In genomic region chr13:29648760-29649159, GRCh38 we compare ENCODE assay signal across 24 cellular contexts. TPM values are rescaled to one million over a fixed set of nuclear protein-coding genes. Genes with fewer than 3 reads are reported as not detected.
A peak's percentile ranks its signal among the peaks of the same experiment; 100 is the strongest.
DNase-seq lines count a peak whose midpoint lies in the region; ATAC-seq and TF ChIP-seq lines count a peak whose summit lies in the region.
"Had no signal": no experiment of that assay in that cellular context is flagged by ENCODE, and none has a peak within 500 bp of the region (broad histone marks: within the 10 kb centered on the region; RNA-seq: fewer than 3 reads in every experiment).

No MANE protein-coding gene starts in this region.

- POLR2A ChIA-PET in HEK293T (lab: Yijun Ruan, JAX), result no interaction called here

- peak overlapping the region; percentile 74 for H3K27ac Mint-ChIP-seq in activated CD8-positive, alpha-beta memory T cell treated with anti-CD3 and anti-CD28 coated beads, Interleukin-2, amount 10 ng/mL, durations not matched to agents 7 days and 5 days
- peak overlapping the region in 1 of 3 donors; percentile 59 for H3K27ac Mint-ChIP-seq in IgD-negative memory B cell
- H3K27ac Mint-ChIP-seq in activated T-helper 2 cell treated with anti-CD3 and anti-CD28 coated beads, Interferon-gamma antibody, Interleukin-2, Interleukin-4, amounts not matched to agents 10 μg/mL and 5 μg/mL and 100 μg/mL, durations not matched to agents 14 hours and 24 hours and 36 hours, result no peak overlapping the region
- peak overlapping the region; percentile 8 to 79 for H3K27ac Mint-ChIP-seq in natural killer cell treated with Interleukin-12 subunit alpha and Interleukin-12 subunit beta and Interleukin-15 and Interleukin-18, amount 100 ng/mL, for 72 hours
- H3K27ac Mint-ChIP-seq: B cell; dendritic cell treated with granulocyte-macrophage colony-stimulating factor and Interleukin-4, amounts not matched to agents 40 ng/mL and 50 ng/mL, for 4 days had no signal

- H3K36me3 Mint-ChIP-seq in activated CD8-positive, alpha-beta memory T cell treated with anti-CD3 and anti-CD28 coated beads, Interleukin-2, amount 10 ng/mL, durations not matched to agents 7 days and 5 days, result peaks cover 5% of the 10 kb centered on the region
- H3K36me3 Mint-ChIP-seq in IgD-negative memory B cell, result no peaks in the 10 kb centered on the region
- no peaks in the 10 kb centered on the region for H3K36me3 Mint-ChIP-seq in activated T-helper 2 cell treated with anti-CD3 and anti-CD28 coated beads, Interferon-gamma antibody, Interleukin-2, Interleukin-4, amounts not matched to agents 10 μg/mL and 5 μg/mL and 100 μg/mL, durations not matched to agents 14 hours and 24 hours and 36 hours (ENCODE audit: low read depth)
- H3K36me3 Mint-ChIP-seq in natural killer cell treated with Interleukin-12 subunit alpha and Interleukin-12 subunit beta and Interleukin-15 and Interleukin-18, amount 100 ng/mL, for 72 hours, result no peaks in the 10 kb centered on the region

- ATAC-seq in activated CD8-positive, alpha-beta memory T cell treated with anti-CD3 and anti-CD28 coated beads, Interleukin-2, amount 10 ng/mL, durations not matched to agents 7 days and 5 days, result no peak
- ATAC-seq in natural killer cell treated with Interleukin-12 subunit alpha and Interleukin-12 subunit beta and Interleukin-15 and Interleukin-18, amount 100 ng/mL, for 72 hours, result no peak
- ATAC-seq in HG02642 (IDR thresholded peaks at IDR 0.05; ENCODE audit: poor library complexity, unreplicated experiment), result no peak
- ATAC-seq: K562 had no signal

- peaks cover 10% of the 10 kb centered on the region for H3K4me1 Mint-ChIP-seq in activated CD8-positive, alpha-beta memory T cell treated with anti-CD3 and anti-CD28 coated beads, Interleukin-2, amount 10 ng/mL, durations not matched to agents 7 days and 5 days
- peaks cover 4 to 7% (median 6%) of the 10 kb centered on the region in 3 donors for H3K4me1 Mint-ChIP-seq in IgD-negative memory B cell
- peaks cover 9% of the 10 kb centered on the region for H3K4me1 Mint-ChIP-seq in activated T-helper 2 cell treated with anti-CD3 and anti-CD28 coated beads, Interferon-gamma antibody, Interleukin-2, Interleukin-4, amounts not matched to agents 10 μg/mL and 5 μg/mL and 100 μg/mL, durations not matched to agents 14 hours and 24 hours and 36 hours (ENCODE audit: low read depth)
- peaks cover 4 to 5% of the 10 kb centered on the region in 2 donors for H3K4me1 Mint-ChIP-seq in natural killer cell treated with Interleukin-12 subunit alpha and Interleukin-12 subunit beta and Interleukin-15 and Interleukin-18, amount 100 ng/mL, for 72 hours (ENCODE audit: low read depth in 2 of 2)

- DNase-seq in activated CD8-positive, alpha-beta memory T cell treated with anti-CD3 and anti-CD28 coated beads, Interleukin-2, amount 10 ng/mL, durations not matched to agents 7 days and 5 days, result no peak
- DNase-seq in activated CD8-positive, alpha-beta memory T cell treated with anti-CD3 and anti-CD28 coated beads, Interleukin-2, amount 50 U/mL, for 48 hours, result no peak
- no peak for DNase-seq in activated T-helper 2 cell treated with anti-CD3 and anti-CD28 coated beads, Interferon-gamma antibody, Interleukin-2, Interleukin-4, amounts not matched to agents 10 μg/mL and 5 μg/mL and 100 μg/mL, durations not matched to agents 14 hours and 24 hours and 36 hours (ENCODE audit: low spot score)
- no peak for DNase-seq in natural killer cell treated with Interleukin-12 subunit alpha and Interleukin-12 subunit beta and Interleukin-15 and Interleukin-18, amount 100 ng/mL, for 72 hours (ENCODE audit: low spot score)
- DNase-seq in HEK293T (ENCODE audit: extremely low spot score), result no peak
- no peak for DNase-seq in NCI-H774 (lab: John Stamatoyannopoulos, UW)
- DNase-seq: activated CD4-positive, CD25-positive, alpha-beta regulatory T cell treated with anti-CD3 and anti-CD28 coated beads, Interleukin-2, amount 50 U/mL, for 72 hours; activated gamma-delta T cell; amygdala; Caco-2; DMS79 treated with DMSO at 0.1 percent for 48 hours; NCI-H1694 treated with DMSO at 0.1 percent for 48 hours; occipital lobe; PC-9; SHP77; stimulated activated CD4-positive, alpha-beta T cell treated with anti-CD3 and anti-CD28 coated beads, Interleukin-2, amount 100 ng/mL, for 48 hours; stimulated activated naive CD4-positive, alpha-beta T cell treated with Interleukin-2 at 50 U/mL for 16 hours; SW 1271; thyroid gland had no signal

- CTCF ChIA-PET in activated CD8-positive, alpha-beta memory T cell treated with anti-CD3 and anti-CD28 coated beads, Interleukin-2, amount 10 ng/mL, durations not matched to agents 7 days and 5 days (lab: Charles Lee), result no interaction called here
- CTCF ChIA-PET in HEK293T (lab: Yijun Ruan, JAX), result no interaction called here

- no peaks in the 10 kb centered on the region for H3K27me3 Mint-ChIP-seq in activated CD8-positive, alpha-beta memory T cell treated with anti-CD3 and anti-CD28 coated beads, Interleukin-2, amount 10 ng/mL, durations not matched to agents 7 days and 5 days
- peaks cover under 1% of the 10 kb centered on the region for H3K27me3 Mint-ChIP-seq in IgD-negative memory B cell
- no peaks in the 10 kb centered on the region for H3K27me3 Mint-ChIP-seq in activated T-helper 2 cell treated with anti-CD3 and anti-CD28 coated beads, Interferon-gamma antibody, Interleukin-2, Interleukin-4, amounts not matched to agents 10 μg/mL and 5 μg/mL and 100 μg/mL, durations not matched to agents 14 hours and 24 hours and 36 hours (ENCODE audit: low read depth)
- no peaks in the 10 kb centered on the region for H3K27me3 Mint-ChIP-seq in natural killer cell treated with Interleukin-12 subunit alpha and Interleukin-12 subunit beta and Interleukin-15 and Interleukin-18, amount 100 ng/mL, for 72 hours

- H3K9me3 Mint-ChIP-seq in activated CD8-positive, alpha-beta memory T cell treated with anti-CD3 and anti-CD28 coated beads, Interleukin-2, amount 10 ng/mL, durations not matched to agents 7 days and 5 days (ENCODE audit: low read depth), result no peaks in the 10 kb centered on the region
- H3K9me3 Mint-ChIP-seq in IgD-negative memory B cell, result peaks cover 2 to 13% (median 6%) of the 10 kb centered on the region in 3 donors
- H3K9me3 Mint-ChIP-seq in activated T-helper 2 cell treated with anti-CD3 and anti-CD28 coated beads, Interferon-gamma antibody, Interleukin-2, Interleukin-4, amounts not matched to agents 10 μg/mL and 5 μg/mL and 100 μg/mL, durations not matched to agents 14 hours and 24 hours and 36 hours, result peaks cover 4% of the 10 kb centered on the region
- peaks cover 3% of the 10 kb centered on the region for H3K9me3 Mint-ChIP-seq in natural killer cell treated with Interleukin-12 subunit alpha and Interleukin-12 subunit beta and Interleukin-15 and Interleukin-18, amount 100 ng/mL, for 72 hours

- peak overlapping the region; percentile 60 for H3K4me3 Mint-ChIP-seq in activated CD8-positive, alpha-beta memory T cell treated with anti-CD3 and anti-CD28 coated beads, Interleukin-2, amount 10 ng/mL, durations not matched to agents 7 days and 5 days
- H3K4me3 Mint-ChIP-seq in IgD-negative memory B cell, result peak overlapping the region in 3 of 4 donors; percentile 4 to 85 (median 32)
- peak overlapping the region; percentile 49 for H3K4me3 Mint-ChIP-seq in activated T-helper 2 cell treated with anti-CD3 and anti-CD28 coated beads, Interferon-gamma antibody, Interleukin-2, Interleukin-4, amounts not matched to agents 10 μg/mL and 5 μg/mL and 100 μg/mL, durations not matched to agents 14 hours and 24 hours and 36 hours (ENCODE audit: low read depth)
- H3K4me3 Mint-ChIP-seq in natural killer cell treated with Interleukin-12 subunit alpha and Interleukin-12 subunit beta and Interleukin-15 and Interleukin-18, amount 100 ng/mL, for 72 hours, result peak overlapping the region; percentile 74
- H3K4me3 Mint-ChIP-seq: B cell; dendritic cell treated with granulocyte-macrophage colony-stimulating factor and Interleukin-4, amounts not matched to agents 40 ng/mL and 50 ng/mL, for 4 days had no signal

- intact Hi-C loops in activated T-helper 2 cell treated with anti-CD3 and anti-CD28 coated beads, Interferon-gamma antibody, Interleukin-2, Interleukin-4, amounts not matched to agents 10 μg/mL and 5 μg/mL and 100 μg/mL, durations not matched to agents 14 hours and 24 hours and 36 hours (cut with micrococcal nuclease), result no loop called here

TF ChIP-seq in HEK293T, 16 proteins besides CTCF, POLR2A, EP300 and RAD21:
- TF ChIP-seq TARDBP (IDR thresholded peaks at IDR 0.05) (no peak), ZNF384 (IDR thresholded peaks at IDR 0.05) (no peak), L3MBTL2 (conservative IDR thresholded peaks at IDR 0.05) (no peak), FOXA1 (IDR thresholded peaks at IDR 0.05) (no peak), PKNOX1 (IDR thresholded peaks at IDR 0.05) (no peak), SUZ12 (IDR thresholded peaks at IDR 0.05) (no peak), ELF4 (IDR thresholded peaks at IDR 0.05) (no peak), HDGF (IDR thresholded peaks at IDR 0.05; ENCODE audit: borderline replicate concordance) (no peak)

RNA-seq across cellular contexts. Expression of gene SLC7A1, which starts 53.3 kb away (rescaled TPM):
- 100 to 1,000 TPM; 101 to 105 TPM for total RNA-seq in activated CD8-positive, alpha-beta memory T cell treated with anti-CD3 and anti-CD28 coated beads, Interleukin-2, amount 10 ng/mL, durations not matched to agents 7 days and 5 days
- 5.7 TPM for polyA plus RNA-seq in IgD-negative memory B cell
- 111 and 114 TPM in 2 replicates for total RNA-seq in activated T-helper 2 cell treated with anti-CD3 and anti-CD28 coated beads, Interferon-gamma antibody, Interleukin-2, Interleukin-4, amounts not matched to agents 10 μg/mL and 5 μg/mL and 100 μg/mL, durations not matched to agents 14 hours and 24 hours and 36 hours
- 100 to 1,000 TPM in 1 of 2 donors, 10 to 100 TPM in 1; 80.2 to 152 TPM for total RNA-seq in natural killer cell treated with Interleukin-12 subunit alpha and Interleukin-12 subunit beta and Interleukin-15 and Interleukin-18, amount 100 ng/mL, for 72 hours
